In the genomic region with DNA sequence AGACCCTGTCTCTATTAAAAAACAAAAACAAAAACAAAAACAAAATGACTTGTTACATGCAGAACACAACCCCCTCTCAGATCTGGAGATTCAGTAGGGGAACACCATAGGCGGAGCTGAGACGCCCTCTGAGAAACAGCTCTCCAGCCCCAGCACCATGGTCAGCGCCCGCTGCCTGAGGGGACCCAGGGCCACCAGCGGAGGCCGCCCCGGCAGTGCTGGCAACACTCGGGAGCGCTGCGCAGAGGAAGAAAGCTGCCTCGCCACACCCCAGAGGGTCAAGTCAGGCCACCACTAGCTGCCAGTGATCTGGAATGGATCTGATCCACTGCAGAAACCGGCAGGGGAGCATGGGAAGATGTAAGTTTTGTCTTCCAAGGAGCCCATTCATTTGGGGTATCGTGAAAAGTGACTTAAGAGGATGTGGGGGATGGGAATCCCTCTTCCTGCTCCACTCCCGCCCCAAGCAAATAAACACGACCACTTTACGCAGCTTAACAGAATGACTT, we compare ENCODE assay signal across 9 cellular contexts. TPM values are rescaled to one million over a fixed set of nuclear protein-coding genes. Genes with fewer than 3 reads are reported as not detected.
DNase-seq lines count a peak whose midpoint lies in the region; ATAC-seq, FAIRE-seq and TF ChIP-seq lines count a peak whose summit lies in the region.
"Had no signal": no experiment of that assay in that cellular context is flagged by ENCODE, and none has a peak within 500 bp of the region (broad histone marks: within the 10 kb centered on the region; RNA-seq: fewer than 3 reads in every experiment).

No MANE protein-coding gene starts in this region.

- H3K27me3 ChIP-seq in HCT116 (ENCODE audit: insufficient read depth, low read length) (0 out of 2 replicates have a peak, but pooled peaks cover 3% of the 10 kb centered on the region), gastroesophageal sphincter (peaks cover 97% of the 10 kb centered on the region)

- H3K9ac ChIP-seq in HCT116 (ENCODE audit: low read length) = no peak overlapping the region

- H3K4me1 Mint-ChIP-seq in activated CD8-positive, alpha-beta memory T cell treated with anti-CD3 and anti-CD28 coated beads, Interleukin-2, amount 10 ng/mL, durations not matched to agents 7 days and 5 days = peaks cover 15% of the 10 kb centered on the region

- TF ChIP-seq EP300 in gastroesophageal sphincter (IDR thresholded peaks at IDR 0.05) = no peak

- H3K4me3 ChIP-seq in HCT116 (replicated peaks in 1 of 2; ENCODE audit: low read depth in 1 of 2, low read length in 2 of 2) (no peak overlapping the region), gastroesophageal sphincter (peak overlapping the region in 1 of 2 donors; percentile 32)

- WGBS in gastroesophageal sphincter (ENCODE audit: low coverage in 1 of 2), 2 donors = 3 to 9% methylated on average over 7 of the region's 16 CpGs

- H3K27ac Mint-ChIP-seq in activated CD8-positive, alpha-beta memory T cell treated with anti-CD3 and anti-CD28 coated beads, Interleukin-2, amount 10 ng/mL, durations not matched to agents 7 days and 5 days = peak overlapping the region; percentile 75

- H3K9me3 ChIP-seq in HCT116 (ENCODE audit: control insufficient read depth in 1 of 2, insufficient read depth in 1 of 2, low read depth in 1 of 2, low read length in 2 of 2) (no peaks in the 10 kb centered on the region), gastroesophageal sphincter (no peaks in the 10 kb centered on the region)

- no peaks in the 10 kb centered on the region for H3K4me1 ChIP-seq in HCT116 (ENCODE audit: control insufficient read depth in 1 of 2, insufficient read depth in 2 of 2, low read length in 2 of 2)
- H3K4me1 ChIP-seq in gastroesophageal sphincter = peaks cover 0 to 46% (median 21%) of the 10 kb centered on the region in 3 donors

- H3K79me2 ChIP-seq in HCT116 (ENCODE audit: insufficient read depth, low read length) = no peaks in the 10 kb centered on the region

- peaks cover 90% of the 10 kb centered on the region for H3K27me3 Mint-ChIP-seq in activated CD8-positive, alpha-beta memory T cell treated with anti-CD3 and anti-CD28 coated beads, Interleukin-2, amount 10 ng/mL, durations not matched to agents 7 days and 5 days

- no peak for FAIRE-seq in GM12891 (lab: Jason Lieb, UNC)

- H3K4me2 ChIP-seq in HCT116 (ENCODE audit: low read length) = no peak overlapping the region

- POLR2A ChIA-PET in HCT116 (lab: Charles Lee) = no interaction called here

- H3K4me3 Mint-ChIP-seq in activated CD8-positive, alpha-beta memory T cell treated with anti-CD3 and anti-CD28 coated beads, Interleukin-2, amount 10 ng/mL, durations not matched to agents 7 days and 5 days = peak overlapping the region; percentile 25

- peaks cover 4% of the 10 kb centered on the region for H3K36me3 Mint-ChIP-seq in activated CD8-positive, alpha-beta memory T cell treated with anti-CD3 and anti-CD28 coated beads, Interleukin-2, amount 10 ng/mL, durations not matched to agents 7 days and 5 days

- CTCF ChIA-PET in HCT116 (lab: Charles Lee) = no interaction called here
- CTCF ChIA-PET in activated CD8-positive, alpha-beta memory T cell treated with anti-CD3 and anti-CD28 coated beads, Interleukin-2, amount 10 ng/mL, durations not matched to agents 7 days and 5 days (lab: Charles Lee) = interaction anchor here (0.8 to 1.8 kb wide), 5 partner anchors 9 to 51 kb away, joined by 3 to 7 read pairs (median 3); no protein-coding TSS in a partner anchor

- TF ChIP-seq POLR2A in HCT116 (IDR thresholded peaks at IDR 0.05; ENCODE audit: borderline replicate concordance, extremely low read depth, insufficient read depth, insufficient read length) (no peak), gastroesophageal sphincter (IDR thresholded peaks at IDR 0.05) (no peak), GM12891 (IDR thresholded peaks at IDR 0.05; ENCODE audit: low read depth, low read length) (no peak)

- H3K9me3 Mint-ChIP-seq in activated CD8-positive, alpha-beta memory T cell treated with anti-CD3 and anti-CD28 coated beads, Interleukin-2, amount 10 ng/mL, durations not matched to agents 7 days and 5 days (ENCODE audit: low read depth) = no peaks in the 10 kb centered on the region

- DNase-seq in HCT116 (ENCODE audit: low read depth, low spot score) (no peak), retina (peak; percentile 74), GM12891 (ENCODE audit: insufficient read length, low spot score) (no peak), COR-L47 (lab: John Stamatoyannopoulos, UW) (no peak)
- DNase-seq in activated CD8-positive, alpha-beta memory T cell treated with anti-CD3 and anti-CD28 coated beads, Interleukin-2, amount 10 ng/mL, durations not matched to agents 7 days and 5 days = peak; percentile 63

- no peak overlapping the region for H3K27ac ChIP-seq in HCT116 (ENCODE audit: low read depth, low read length)
- H3K27ac ChIP-seq in gastroesophageal sphincter = no peak overlapping the region

- peak; percentile 52; the same call in 1 of the 2 replicates for ATAC-seq in HCT116
- ATAC-seq in activated CD8-positive, alpha-beta memory T cell treated with anti-CD3 and anti-CD28 coated beads, Interleukin-2, amount 10 ng/mL, durations not matched to agents 7 days and 5 days = peak; percentile 65
- ATAC-seq in gastroesophageal sphincter = peak; percentile 33
- no peak for ATAC-seq in HG03196 (IDR thresholded peaks at IDR 0.05; ENCODE audit: unreplicated experiment)
- no peak for ATAC-seq in GM18907 (IDR thresholded peaks at IDR 0.05; ENCODE audit: unreplicated experiment)

- TF ChIP-seq CTCF in HCT116 (IDR thresholded peaks at IDR 0.05 in 2 of 3, conservative IDR thresholded peaks at IDR 0.05 in 1 of 3; ENCODE audit: borderline replicate concordance in 1 of 3, insufficient read depth in 1 of 3, low read depth in 2 of 3, low read length in 2 of 3) (no peak), gastroesophageal sphincter (IDR thresholded peaks at IDR 0.05) (no peak)

- H2AFZ ChIP-seq in HCT116 (ENCODE audit: low read depth, low read length, poor library complexity, severe bottlenecking) = no peak overlapping the region

- no TSS peak for BruUV-seq in HCT116 (replicated peaks; lab: Mats Ljungman, UMichigan)

- TF ChIP-seq RAD21 in HCT116 (IDR thresholded peaks at IDR 0.05; ENCODE audit: low read depth) = no peak

- H4K20me1 ChIP-seq in HCT116 (ENCODE audit: insufficient read depth) = no peaks in the 10 kb centered on the region

- no peaks in the 10 kb centered on the region for H3K36me3 ChIP-seq in HCT116 (ENCODE audit: control insufficient read depth in 1 of 2, insufficient read depth in 2 of 2, low read length in 2 of 2)
- no peaks in the 10 kb centered on the region for H3K36me3 ChIP-seq in gastroesophageal sphincter

- intact Hi-C loops in HCT116 (cut with micrococcal nuclease) = no loop called here

- RAD21 ChIA-PET in HCT116 (lab: Charles Lee; ENCODE audit: low non-redundant PET in 1 of 2, low total read pairs in 2 of 2, uncharacterized antibody in 2 of 2, unreplicated experiment in 2 of 2) = no interaction called here

- H3K9me2 ChIP-seq in HCT116 (ENCODE audit: insufficient read depth) = no peaks in the 10 kb centered on the region

TF ChIP-seq in HCT116, 20 proteins besides CTCF, POLR2A, EP300 and RAD21 (continues in another document):
- no peak for TF ChIP-seq CBX3 (IDR thresholded peaks at IDR 0.05; ENCODE audit: low read depth)

TF ChIP-seq in GM12891, 5 proteins besides CTCF, POLR2A, EP300 and RAD21:
- TF ChIP-seq SPI1 (IDR thresholded peaks at IDR 0.05; ENCODE audit: low read depth, low read length) = no peak

RNA-seq across cellular contexts. Expression of a gene that starts 3.1 kb away (rescaled TPM):
- not detected for total RNA-seq in HCT116 (2021; ENCODE audit: unreplicated experiment)
- polyA plus RNA-seq in HCT116 (2012) = 0.15 and 0.18 TPM in 2 replicates
- not detected for total RNA-seq in activated CD8-positive, alpha-beta memory T cell treated with anti-CD3 and anti-CD28 coated beads, Interleukin-2, amount 10 ng/mL, durations not matched to agents 7 days and 5 days
- under 1 TPM in 2 of 4 donors, not detected in 2; 0.27 to 0.42 TPM for total RNA-seq in gastroesophageal sphincter
- 0.08 TPM for polyA plus RNA-seq in GM12891 (2012; ENCODE audit: low read depth, missing spikeins)
- total RNA-seq: epithelial cell of proximal tubule had no signal

Comparison
In these comparisons a context has a peak if more than half of its experiments do, and no peak if none do; other contexts are left out.
1. ATAC-seq: peak in HCT116 (single experiment), activated CD8-positive, alpha-beta memory T cell treated with anti-CD3 and anti-CD28 coated beads, Interleukin-2, amount 10 ng/mL, durations not matched to agents 7 days and 5 days (single experiment) and gastroesophageal sphincter (single experiment); none in HG03196 (single experiment) and GM18907 (single experiment).
2. DNase-seq: peak in activated CD8-positive, alpha-beta memory T cell treated with anti-CD3 and anti-CD28 coated beads, Interleukin-2, amount 10 ng/mL, durations not matched to agents 7 days and 5 days (single experiment) and retina (single experiment); none in HCT116 (single experiment), GM12891 (single experiment) and COR-L47 (single experiment).